8 cellular contexts compared by ENCODE assay signal in genomic region chr14:101947577-101947903, GRCh38. TPM values are rescaled to one million over a fixed set of nuclear protein-coding genes. Genes with fewer than 3 reads are reported as not detected.
DNase-seq lines count a peak whose midpoint lies in the region; ATAC-seq, FAIRE-seq and TF ChIP-seq lines count a peak whose summit lies in the region.

No MANE protein-coding gene starts in this region.

- H3K27me3 ChIP-seq in gastroesophageal sphincter (peaks cover 36% of the 10 kb centered on the region), sigmoid colon (no peaks in the 10 kb centered on the region)

- TF ChIP-seq POLR2A in gastroesophageal sphincter (IDR thresholded peaks at IDR 0.05) (no peak), sigmoid colon (IDR thresholded peaks at IDR 0.05) (no peak)

- TF ChIP-seq CTCF in WI38 (IDR thresholded peaks at IDR 0.05; ENCODE audit: low read depth, low read length) (no peak), gastroesophageal sphincter (IDR thresholded peaks at IDR 0.05) (no peak), sigmoid colon (IDR thresholded peaks at IDR 0.05) (no peak)

- DNase-seq in sigmoid colon (no peak), amniotic stem cell (lab: John Stamatoyannopoulos, UW) (no peak), glomerular visceral epithelial cell (ENCODE audit: extremely low spot score) (no peak), RCC 7860 (ENCODE audit: low spot score) (no peak)

- no peaks in the 10 kb centered on the region for H3K36me3 ChIP-seq in gastroesophageal sphincter
- H3K36me3 ChIP-seq in sigmoid colon: no peaks in the 10 kb centered on the region

- TF ChIP-seq EP300 in gastroesophageal sphincter (IDR thresholded peaks at IDR 0.05): no peak
- TF ChIP-seq EP300 in sigmoid colon (IDR thresholded peaks at IDR 0.05): no peak

- intact Hi-C loops in sigmoid colon (cut with DNase I): loop anchor here (2.0 to 5.0 kb wide), 2 partner anchors 19 to 185 kb away; partner anchors contain the start of gene PPP2R5C

- peak; percentile 5 for ATAC-seq in GM18519 (IDR thresholded peaks at IDR 0.05; ENCODE audit: low FRiP score, unreplicated experiment)
- ATAC-seq in HG02938 (IDR thresholded peaks at IDR 0.05; ENCODE audit: unreplicated experiment): peak; percentile 16
- ATAC-seq in gastroesophageal sphincter: no peak

- H3K4me1 ChIP-seq in gastroesophageal sphincter (peaks cover 0 to 29% (median 11%) of the 10 kb centered on the region in 3 donors), sigmoid colon (peaks cover 0 to 24% (median 16%) of the 10 kb centered on the region in 4 donors)

- H3K9me3 ChIP-seq in gastroesophageal sphincter (no peaks in the 10 kb centered on the region), sigmoid colon (no peaks in the 10 kb centered on the region)

- FAIRE-seq in RCC 7860 (lab: Jason Lieb, UNC): no peak

- H3K4me3 ChIP-seq in WI38 (ENCODE audit: low read depth, low read length): peak overlapping the region; percentile 87
- peak overlapping the region; percentile 61 to 75 for H3K4me3 ChIP-seq in gastroesophageal sphincter
- H3K4me3 ChIP-seq in sigmoid colon: peak overlapping the region; percentile 63 to 88 (median 82)

- H3K27ac ChIP-seq in gastroesophageal sphincter (peak overlapping the region; percentile 95 to 98 (median 97)), sigmoid colon (peak overlapping the region; percentile 94 to 99 (median 97))

- WGBS in gastroesophageal sphincter (ENCODE audit: low coverage in 1 of 2), 2 donors: 0 to 11% methylated on average over 2 of the region's 8 CpGs
- WGBS in sigmoid colon, 2 donors: 3 to 6% methylated on average over 8 of the region's 8 CpGs

RNA-seq across cellular contexts. Expression of gene DYNC1H1, which starts 16.8 kb away (rescaled TPM):
- 1,000 to 10,000 TPM in 1 of 4 donors, 100 to 1,000 TPM in 3; 606 to 1,020 (median 666) TPM for total RNA-seq in gastroesophageal sphincter
- 100 to 1,000 TPM; 320 to 592 (median 485) TPM for total RNA-seq in sigmoid colon
- 100 to 1,000 TPM in 1 of 3 donors, 10 to 100 TPM in 2; 38.4 to 171 (median 48.6) TPM for polyA plus RNA-seq in sigmoid colon
